26 cellular contexts compared by ENCODE assay signal in the genomic region with DNA sequence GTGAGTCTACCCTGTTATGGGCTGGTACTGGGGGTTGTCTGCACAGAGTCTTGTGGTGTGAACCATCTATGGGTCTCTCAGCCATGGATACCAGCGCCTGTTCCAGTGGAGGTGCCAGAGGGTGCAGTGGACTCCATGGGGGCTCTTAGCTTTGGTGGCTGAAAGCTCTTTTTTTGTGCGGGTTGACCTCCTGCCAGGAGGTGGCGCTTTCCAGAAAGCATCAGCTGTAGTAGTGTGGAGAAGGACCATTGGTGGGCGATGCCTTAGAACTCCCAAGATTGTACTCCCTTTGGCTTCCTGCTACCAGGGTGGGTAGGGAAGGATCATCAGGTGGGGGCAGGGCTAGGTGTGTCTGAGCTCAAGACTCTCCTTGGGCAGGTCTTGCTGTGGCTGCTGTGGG.
A peak's percentile ranks its signal among the peaks of the same experiment; 100 is the strongest.
DNase-seq lines count a peak whose midpoint lies in the region; ATAC-seq and TF ChIP-seq lines count a peak whose summit lies in the region.
"Had no signal": no experiment of that assay in that cellular context is flagged by ENCODE, and none has a peak within 500 bp of the region (broad histone marks: within the 10 kb centered on the region; RNA-seq: fewer than 3 reads in every experiment).

No MANE protein-coding gene starts in this region.

- no peaks in the 10 kb centered on the region for H3K27me3 Mint-ChIP-seq in stimulated activated naive CD8-positive, alpha-beta T cell treated with anti-CD3 and anti-CD28 coated beads, Interleukin-15, amount 100 ng/mL, for 72 hours
- H3K27me3 Mint-ChIP-seq in H9 (ENCODE audit: low read depth), result peaks cover 3% of the 10 kb centered on the region
- H3K27me3 Mint-ChIP-seq in activated naive CD8-positive, alpha-beta T cell treated with anti-CD3 and anti-CD28 coated beads for 36 hours, result peaks cover 8% of the 10 kb centered on the region
- H3K27me3 Mint-ChIP-seq: activated naive CD4-positive, alpha-beta T cell treated with anti-CD3 and anti-CD28 coated beads, Interleukin-2, amount 50 U/mL, for 24 hours; CD4-positive, CD25-positive, alpha-beta regulatory T cell; T-helper 17 cell had no signal

- H2BK120ac ChIP-seq in H9 (ENCODE audit: low read depth, low read length, poor library complexity, severe bottlenecking), result no peak overlapping the region
- no peak overlapping the region for H2BK120ac ChIP-seq in neuronal stem cell (ENCODE audit: low read depth, low read length)

- H4K8ac ChIP-seq in H9 (replicated peaks; ENCODE audit: insufficient read length, low read depth, low read length) (no peak overlapping the region), neuronal stem cell (ENCODE audit: low read depth, low read length) (no peak overlapping the region)

- H3K9me3 ChIP-seq in H9 (ENCODE audit: control insufficient read depth, low read depth, low read length), result no peaks in the 10 kb centered on the region
- no peaks in the 10 kb centered on the region for H3K9me3 ChIP-seq in OCI-LY7 (ENCODE audit: low read length)
- peaks cover 0 to 1% of the 10 kb centered on the region in 2 donors for H3K9me3 ChIP-seq in neuronal stem cell (replicated peaks in 1 of 2; ENCODE audit: control insufficient read depth in 2 of 2, insufficient read depth in 1 of 2, low read depth in 1 of 2, low read length in 2 of 2)
- H3K9me3 ChIP-seq: prostate gland, vagina had no signal

- H3K9ac ChIP-seq in H9 (ENCODE audit: extremely low read depth, insufficient read length, low read length) (no peak overlapping the region), neuronal stem cell (ENCODE audit: low read depth, low read length, poor library complexity) (no peak overlapping the region)

- H2AK5ac ChIP-seq in H9 (ENCODE audit: insufficient read length, low read length) (no peak overlapping the region), neuronal stem cell (ENCODE audit: low read depth, low read length) (no peak overlapping the region)

- H2BK15ac ChIP-seq in H9 (ENCODE audit: low read depth, low read length), result no peak overlapping the region
- H2BK15ac ChIP-seq in neuronal stem cell (ENCODE audit: low read length), result no peak overlapping the region

- H2AFZ ChIP-seq in H9 (ENCODE audit: low read length), result no peak overlapping the region
- no peak overlapping the region for H2AFZ ChIP-seq in OCI-LY7 (ENCODE audit: low read length)
- no peak overlapping the region for H2AFZ ChIP-seq in neuronal stem cell (ENCODE audit: low read length)

- peaks cover 0 to 9% (median 8%) of the 10 kb centered on the region in 3 experiments; a peak in 6 of 7 replicates for H3K36me3 Mint-ChIP-seq in H9 (ENCODE audit: insufficient read depth in 1 of 3, low read depth in 3 of 3)
- H3K36me3 Mint-ChIP-seq in activated naive CD8-positive, alpha-beta T cell treated with anti-CD3 and anti-CD28 coated beads for 36 hours, result no peaks in the 10 kb centered on the region
- H3K36me3 Mint-ChIP-seq: activated naive CD4-positive, alpha-beta T cell treated with anti-CD3 and anti-CD28 coated beads, Interleukin-2, amount 50 U/mL, for 24 hours; CD4-positive, CD25-positive, alpha-beta regulatory T cell; mesothelial cell of epicardium had no signal

- H2BK12ac ChIP-seq in H9 (ENCODE audit: insufficient read length, low read depth, low read length) (no peak overlapping the region), neuronal stem cell (ENCODE audit: low read length) (no peak overlapping the region)

- no peaks in the 10 kb centered on the region for H3K4me1 ChIP-seq in H9 (ENCODE audit: insufficient read depth, low read length)
- no peaks in the 10 kb centered on the region for H3K4me1 ChIP-seq in OCI-LY7 (ENCODE audit: insufficient read depth, low read length, poor library complexity, severe bottlenecking)
- no peaks in the 10 kb centered on the region for H3K4me1 ChIP-seq in neuronal stem cell (ENCODE audit: control insufficient read depth in 2 of 2, insufficient read depth in 1 of 2, low read depth in 1 of 2, low read length in 2 of 2)
- H3K4me1 ChIP-seq: breast epithelium, prostate gland, vagina had no signal

- H3K56ac ChIP-seq in H9 (ENCODE audit: insufficient read length, low read depth, low read length), result no peak overlapping the region

- H3K4ac ChIP-seq in H9 (ENCODE audit: low read depth, low read length) (no peak overlapping the region), neuronal stem cell (ENCODE audit: low read length) (no peak overlapping the region)

- DNase-seq in stimulated activated naive CD8-positive, alpha-beta T cell treated with anti-CD3 and anti-CD28 coated beads, Interleukin-15, Interleukin-2, amounts not matched to agents 100 U/mL and 50 U/mL, for 24 hours, result peak; percentile 5
- DNase-seq in stimulated activated naive CD8-positive, alpha-beta T cell treated with anti-CD3 and anti-CD28 coated beads, Interleukin-15, amount 100 ng/mL, for 72 hours, result no peak
- no peak for DNase-seq in H9
- DNase-seq in OCI-LY7 (ENCODE audit: low spot score), result no peak
- DNase-seq in neuronal stem cell (ENCODE audit: low spot score), result no peak
- DNase-seq in activated naive CD8-positive, alpha-beta T cell treated with anti-CD3 and anti-CD28 coated beads for 36 hours, result no peak
- no peak for DNase-seq in NCI-H1694 treated with DMSO at 0.1 percent for 48 hours (lab: John Stamatoyannopoulos, UW)
- no peak for DNase-seq in HK-2 (ENCODE audit: unreplicated experiment)
- DNase-seq: activated CD4-positive, alpha-beta T cell treated with anti-CD3 and anti-CD28 coated beads for 4 hours; activated CD8-positive, alpha-beta memory T cell treated with anti-CD3 and anti-CD28 coated beads, Interleukin-2, amount 50 U/mL, for 4 hours; CD4-positive, CD25-positive, alpha-beta regulatory T cell; left ventricle myocardium superior; naive thymus-derived CD4-positive, alpha-beta T cell; NCI-H1092 treated with DMSO at 0.1 percent for 48 hours; NCI-H1930; nucleus accumbens; stimulated activated naive CD4-positive, alpha-beta T cell treated with Interleukin-2 at 50 U/mL for 16 hours; T-helper 17 cell had no signal

- H3K79me2 ChIP-seq in H9 (ENCODE audit: insufficient read depth, low read length) (no peaks in the 10 kb centered on the region), OCI-LY7 (ENCODE audit: insufficient read depth, low read depth, low read length) (no peaks in the 10 kb centered on the region)

- H3K36me3 ChIP-seq in OCI-LY7 (ENCODE audit: insufficient read depth, low read length) (no peaks in the 10 kb centered on the region), neuronal stem cell (replicated peaks in 1 of 2; ENCODE audit: control insufficient read depth in 2 of 2, insufficient read depth in 2 of 2, low read length in 2 of 2) (no peaks in the 10 kb centered on the region)
- H3K36me3 ChIP-seq: breast epithelium, prostate gland, vagina had no signal

- peaks cover 7 to 8% of the 10 kb centered on the region in 2 donors for H3K9me3 Mint-ChIP-seq in stimulated activated naive CD8-positive, alpha-beta T cell treated with anti-CD3 and anti-CD28 coated beads, Interleukin-15, amount 100 ng/mL, for 72 hours
- peaks cover 17 to 36% of the 10 kb centered on the region in 2 experiments for H3K9me3 Mint-ChIP-seq in H9
- H3K9me3 Mint-ChIP-seq in activated naive CD8-positive, alpha-beta T cell treated with anti-CD3 and anti-CD28 coated beads for 36 hours, result peaks cover 4% of the 10 kb centered on the region

- H2BK20ac ChIP-seq in H9 (ENCODE audit: low read depth, low read length, poor library complexity, severe bottlenecking), result no peak overlapping the region

- no peak overlapping the region for H3K4me2 ChIP-seq in H9 (ENCODE audit: insufficient read depth, insufficient read length, low read length)
- H3K4me2 ChIP-seq in OCI-LY7 (ENCODE audit: low read length), result no peak overlapping the region
- no peak overlapping the region for H3K4me2 ChIP-seq in neuronal stem cell (ENCODE audit: insufficient read depth, low read length, poor library complexity, severe bottlenecking)

- no peak for ATAC-seq in stimulated activated naive CD8-positive, alpha-beta T cell treated with anti-CD3 and anti-CD28 coated beads, Interleukin-15, Interleukin-2, amounts not matched to agents 100 U/mL and 50 U/mL, for 24 hours
- ATAC-seq in stimulated activated naive CD8-positive, alpha-beta T cell treated with anti-CD3 and anti-CD28 coated beads, Interleukin-15, amount 100 ng/mL, for 72 hours, result no peak
- ATAC-seq: HCT116; left ventricle myocardium superior; naive thymus-derived CD4-positive, alpha-beta T cell; T-helper 17 cell had no signal

- BruUV-seq in OCI-LY7 (replicated peaks; lab: Mats Ljungman, UMichigan), result no TSS peak

- no peaks in the 10 kb centered on the region for H3K23me2 ChIP-seq in H9 (ENCODE audit: insufficient read length, low read depth, low read length, poor library complexity, severe bottlenecking)

- H3K23ac ChIP-seq in H9 (ENCODE audit: insufficient read length, low read depth, low read length), result no peak overlapping the region
- no peak overlapping the region for H3K23ac ChIP-seq in neuronal stem cell (ENCODE audit: low read depth, low read length, poor library complexity)

- H3K27ac Mint-ChIP-seq in stimulated activated naive CD8-positive, alpha-beta T cell treated with anti-CD3 and anti-CD28 coated beads, Interleukin-15, amount 100 ng/mL, for 72 hours, result no peak overlapping the region
- no peak overlapping the region for H3K27ac Mint-ChIP-seq in H9
- H3K27ac Mint-ChIP-seq in activated naive CD8-positive, alpha-beta T cell treated with anti-CD3 and anti-CD28 coated beads for 36 hours, result no peak overlapping the region
- H3K27ac Mint-ChIP-seq: activated naive CD4-positive, alpha-beta T cell treated with anti-CD3 and anti-CD28 coated beads, Interleukin-2, amount 50 U/mL, for 24 hours; CD4-positive, CD25-positive, alpha-beta regulatory T cell; mesothelial cell of epicardium; naive thymus-derived CD4-positive, alpha-beta T cell; T-helper 17 cell had no signal

- no peaks in the 10 kb centered on the region for H3K9me2 ChIP-seq in OCI-LY7 (ENCODE audit: insufficient read depth, low read length)

- H3T11ph ChIP-seq in H9 (ENCODE audit: low read length), result no peak overlapping the region

- H3K27ac ChIP-seq in H9 (ENCODE audit: insufficient read length, low read depth, low read length) (no peak overlapping the region), OCI-LY7 (ENCODE audit: low read depth, low read length, poor library complexity, severe bottlenecking) (no peak overlapping the region), neuronal stem cell (replicated peaks; ENCODE audit: low read length) (no peak overlapping the region)
- H3K27ac ChIP-seq: breast epithelium, prostate gland, RWPE1, SK-N-MC, vagina had no signal

- H3K27me3 ChIP-seq in H9 (ENCODE audit: insufficient read depth, low read length), result no peaks in the 10 kb centered on the region
- no peaks in the 10 kb centered on the region for H3K27me3 ChIP-seq in neuronal stem cell (ENCODE audit: control insufficient read depth in 3 of 3, insufficient read depth in 3 of 3, low read depth in 1 of 3, low read length in 3 of 3)
- H3K27me3 ChIP-seq: breast epithelium, vagina had no signal

- H4K91ac ChIP-seq in H9 (ENCODE audit: insufficient read length, low read depth, low read length) (no peak overlapping the region), neuronal stem cell (ENCODE audit: low read depth, low read length, poor library complexity) (no peak overlapping the region)

- CTCF ChIA-PET in OCI-LY7 (lab: Charles Lee; ENCODE audit: unreplicated experiment), result no interaction called here

- H3K4me1 Mint-ChIP-seq in stimulated activated naive CD8-positive, alpha-beta T cell treated with anti-CD3 and anti-CD28 coated beads, Interleukin-15, amount 100 ng/mL, for 72 hours, result no peaks in the 10 kb centered on the region
- no peaks in the 10 kb centered on the region for H3K4me1 Mint-ChIP-seq in H9
- no peaks in the 10 kb centered on the region for H3K4me1 Mint-ChIP-seq in activated naive CD8-positive, alpha-beta T cell treated with anti-CD3 and anti-CD28 coated beads for 36 hours
- H3K4me1 Mint-ChIP-seq: activated naive CD4-positive, alpha-beta T cell treated with anti-CD3 and anti-CD28 coated beads, Interleukin-2, amount 50 U/mL, for 24 hours; CD4-positive, CD25-positive, alpha-beta regulatory T cell; mesothelial cell of epicardium; naive thymus-derived CD4-positive, alpha-beta T cell; T-helper 17 cell had no signal

- POLR2A ChIA-PET in OCI-LY7 (lab: Charles Lee), result no interaction called here

- H3K4me3 ChIP-seq in OCI-LY7 (ENCODE audit: low read depth, low read length, poor library complexity, severe bottlenecking) (no peak overlapping the region), neuronal stem cell (ENCODE audit: low read length in 2 of 2) (peak overlapping the region in 1 of 2 donors; percentile 64)
- H3K4me3 ChIP-seq: breast epithelium, prostate gland, SK-N-MC, vagina had no signal

- WGBS in H9 (ENCODE audit: extremely low coverage, insufficient read length, low lambda C conversion rate), result no CpG with 5 or more reads among the region's 4 CpGs
- no CpG with 5 or more reads among the region's 4 CpGs for WGBS in neuronal stem cell (ENCODE audit: extremely low coverage in 2 of 2, insufficient read length in 2 of 2, insufficient replicate concordance in 1 of 2), 2 donors

- H4K5ac ChIP-seq in H9 (ENCODE audit: insufficient read length, low read depth, low read length), result no peak overlapping the region

- no peaks in the 10 kb centered on the region for H4K20me1 ChIP-seq in H9 (ENCODE audit: control insufficient read depth, insufficient read depth, insufficient read length)
- H4K20me1 ChIP-seq in OCI-LY7 (ENCODE audit: insufficient read depth, low read length), result no peaks in the 10 kb centered on the region

- H3K4me3 Mint-ChIP-seq in stimulated activated naive CD8-positive, alpha-beta T cell treated with anti-CD3 and anti-CD28 coated beads, Interleukin-15, amount 100 ng/mL, for 72 hours, result no peak overlapping the region
- no peak overlapping the region for H3K4me3 Mint-ChIP-seq in H9
- H3K4me3 Mint-ChIP-seq in activated naive CD8-positive, alpha-beta T cell treated with anti-CD3 and anti-CD28 coated beads for 36 hours, result no peak overlapping the region
- H3K4me3 Mint-ChIP-seq: activated naive CD4-positive, alpha-beta T cell treated with anti-CD3 and anti-CD28 coated beads, Interleukin-2, amount 50 U/mL, for 24 hours; CD4-positive, CD25-positive, alpha-beta regulatory T cell; mesothelial cell of epicardium; naive thymus-derived CD4-positive, alpha-beta T cell; T-helper 17 cell had no signal

- H2BK5ac ChIP-seq in H9 (ENCODE audit: insufficient read length, low read length) (no peak overlapping the region), neuronal stem cell (ENCODE audit: low read length) (no peak overlapping the region)

- intact Hi-C loops in OCI-LY7 (cut with micrococcal nuclease; ENCODE audit: unreplicated experiment), result no loop called here

- H3K14ac ChIP-seq in H9 (ENCODE audit: insufficient read depth, low read length) (no peak overlapping the region), neuronal stem cell (ENCODE audit: low read length) (no peak overlapping the region)

- TF ChIP-seq CTCF in H9 (conservative IDR thresholded peaks at IDR 0.05) (peak; percentile 50; the same call in 2 of the 3 replicates), OCI-LY7 (conservative IDR thresholded peaks at IDR 0.05; ENCODE audit: low read length) (peak; percentile 58)

- H3K18ac ChIP-seq in H9 (ENCODE audit: insufficient read length, low read depth, low read length), result no peak overlapping the region
- H3K18ac ChIP-seq in neuronal stem cell (ENCODE audit: low read length), result peak overlapping the region; percentile 27

- H3K79me1 ChIP-seq in H9 (ENCODE audit: insufficient read depth, low read depth, low read length, poor library complexity, severe bottlenecking) (no peaks in the 10 kb centered on the region), neuronal stem cell (ENCODE audit: low read depth, low read length) (no peaks in the 10 kb centered on the region)
